Comparison of ENCODE assay signal across 9 cellular contexts in genomic region chr12:56160894-56161667, GRCh38. TPM values are rescaled to one million over a fixed set of nuclear protein-coding genes. Genes with fewer than 3 reads are reported as not detected.
DNase-seq lines count a peak whose midpoint lies in the region; ATAC-seq and TF ChIP-seq lines count a peak whose summit lies in the region.
"Had no signal": no experiment of that assay in that cellular context is flagged by ENCODE, and none has a peak within 500 bp of the region (broad histone marks: within the 10 kb centered on the region; RNA-seq: fewer than 3 reads in every experiment).

No MANE protein-coding gene starts in this region.

- H3K27me3 ChIP-seq in Peyer's patch: no peaks in the 10 kb centered on the region
- H3K27me3 ChIP-seq in trophoblast cell (ENCODE audit: insufficient read depth, low read length): no peaks in the 10 kb centered on the region

- no peak overlapping the region for H4K12ac ChIP-seq in trophoblast cell (ENCODE audit: low read depth, low read length)

- no peak for TF ChIP-seq POLR2A in Peyer's patch (IDR thresholded peaks at IDR 0.05)

- peak overlapping the region; percentile 15 to 96 (median 80) for H3K4me3 ChIP-seq in Peyer's patch
- H3K4me3 ChIP-seq in trophoblast cell (ENCODE audit: low read depth, low read length): peak overlapping the region; percentile 56

- no peak for TF ChIP-seq CTCF in Calu3 (IDR thresholded peaks at IDR 0.05; ENCODE audit: unreplicated experiment)
- TF ChIP-seq CTCF in Peyer's patch (IDR thresholded peaks at IDR 0.05): no peak

- no peak overlapping the region for H2AK5ac ChIP-seq in trophoblast cell (ENCODE audit: low read length)

- H3K9me3 ChIP-seq in Peyer's patch (no peaks in the 10 kb centered on the region), trophoblast cell (ENCODE audit: insufficient read depth, low read depth, low read length) (peaks cover 4% of the 10 kb centered on the region)

- H3K36me3 Mint-ChIP-seq in Calu3 (ENCODE audit: insufficient read depth, unreplicated experiment): peaks cover 93% of the 10 kb centered on the region

- H3K9ac ChIP-seq in trophoblast cell (ENCODE audit: low read length): peak overlapping the region; percentile 26

- no peak overlapping the region for H3K18ac ChIP-seq in trophoblast cell (ENCODE audit: low read length)

- peak overlapping the region; percentile 83 for H3K4me2 ChIP-seq in trophoblast cell (ENCODE audit: low read length)

- peaks cover 15% of the 10 kb centered on the region for H3K79me1 ChIP-seq in trophoblast cell (ENCODE audit: low read length)

- no peaks in the 10 kb centered on the region for H3K9me3 Mint-ChIP-seq in Calu3 (ENCODE audit: low read depth, unreplicated experiment)

- no peak overlapping the region for H3K14ac ChIP-seq in trophoblast cell (ENCODE audit: low read length)

- no peak overlapping the region for H2BK120ac ChIP-seq in trophoblast cell (ENCODE audit: insufficient read depth, low read length, poor library complexity)

- H3K4me3 Mint-ChIP-seq in Calu3 (ENCODE audit: low read depth, unreplicated experiment): peak overlapping the region; percentile 98

- H3K79me2 ChIP-seq in trophoblast cell (ENCODE audit: control insufficient read depth, insufficient read depth, low read length, poor library complexity): peaks cover 19% of the 10 kb centered on the region

- no peak overlapping the region for H2BK12ac ChIP-seq in trophoblast cell (ENCODE audit: low read length)

- peak overlapping the region; percentile 31 for H3K23ac ChIP-seq in trophoblast cell (ENCODE audit: low read length)

- peak overlapping the region; percentile 2 for H3K4ac ChIP-seq in trophoblast cell (ENCODE audit: low read depth, low read length)

- H3K27me3 Mint-ChIP-seq in Calu3 (ENCODE audit: unreplicated experiment): no peaks in the 10 kb centered on the region

- H4K8ac ChIP-seq in trophoblast cell (ENCODE audit: low read depth, low read length): no peak overlapping the region

- DNase-seq in Calu3: no peak
- DNase-seq in Peyer's patch: no peak
- no peak for DNase-seq in epithelial cell of prostate (ENCODE audit: low read depth, low spot score)
- DNase-seq in trophoblast cell: no peak
- no peak for DNase-seq in LoVo (ENCODE audit: low spot score)
- no peak for DNase-seq in HuH-7 (ENCODE audit: low spot score)
- DNase-seq in activated effector memory CD4-positive, alpha-beta T cell treated with Interleukin-2 at 50 U/mL for 16 hours: no peak
- DNase-seq: NCI-H1417 treated with DMSO at 0.1 percent for 48 hours had no signal

- H3K27ac Mint-ChIP-seq in Calu3 (ENCODE audit: unreplicated experiment): peak overlapping the region; percentile 100

- intact Hi-C loops in Calu3 (cut with micrococcal nuclease; ENCODE audit: unreplicated experiment): no loop called here

- peaks cover 32% of the 10 kb centered on the region for H3K4me1 Mint-ChIP-seq in Calu3 (ENCODE audit: low read depth, unreplicated experiment)

- ATAC-seq in GM18511 (IDR thresholded peaks at IDR 0.05; ENCODE audit: unreplicated experiment): no peak

- CTCF ChIA-PET in Calu3 (lab: Charles Lee): no interaction called here

- no CpG with 5 or more reads among the region's 11 CpGs for WGBS in trophoblast cell (ENCODE audit: extremely low coverage, insufficient coverage, insufficient read length)

- no peak overlapping the region for H2AFZ ChIP-seq in trophoblast cell (ENCODE audit: insufficient read depth, low read length, poor library complexity)

- H3K27ac ChIP-seq in Peyer's patch (peak overlapping the region; percentile 91 to 100 (median 97)), epithelial cell of prostate (peak overlapping the region; percentile 94), trophoblast cell (ENCODE audit: low read depth, low read length) (peak overlapping the region; percentile 14)

- no peak overlapping the region for H2BK5ac ChIP-seq in trophoblast cell (ENCODE audit: low read depth, low read length, poor library complexity)

- peaks cover 4 to 41% (median 19%) of the 10 kb centered on the region in 4 donors for H3K4me1 ChIP-seq in Peyer's patch
- H3K4me1 ChIP-seq in trophoblast cell (ENCODE audit: control insufficient read depth in 1 of 2, insufficient read depth in 2 of 2, low read length in 2 of 2): peaks cover 23 to 24% of the 10 kb centered on the region in 2 experiments

- no peak overlapping the region for H4K91ac ChIP-seq in trophoblast cell (ENCODE audit: low read depth, low read length)

- H3K36me3 ChIP-seq in Peyer's patch (peaks cover 0 to 67% (median 0%) of the 10 kb centered on the region in 3 donors), trophoblast cell (ENCODE audit: control insufficient read depth in 1 of 2, insufficient read depth in 2 of 2, low read length in 2 of 2) (peaks cover 51 to 60% of the 10 kb centered on the region in 2 experiments)

- no TSS peak for BruUV-seq in Calu3 (replicated peaks; lab: Mats Ljungman, UMichigan)

RNA-seq across cellular contexts. Expression of gene MYL6, which starts 2.9 kb away (rescaled TPM):
- 1,037 and 1,130 TPM in 2 replicates for total RNA-seq in Calu3 (2022)
- 1,000 to 10,000 TPM; 1,247 to 1,872 (median 1,541) TPM for total RNA-seq in Peyer's patch
- 2,027 and 2,059 TPM in 2 replicates for polyA plus RNA-seq in trophoblast cell (2013)

RNA-seq across cellular contexts. Expression of gene MYL6B, which starts 8.7 kb away (rescaled TPM):
- total RNA-seq in Calu3 (2022): 52.4 and 53.7 TPM in 2 replicates
- total RNA-seq in Peyer's patch: 10 to 100 TPM; 16.0 to 46.2 (median 21.3) TPM
- 91.8 and 91.9 TPM in 2 replicates for polyA plus RNA-seq in trophoblast cell (2013)

RNA-seq across cellular contexts. Expression of gene SMARCC2, which starts 28.2 kb away (rescaled TPM):
- total RNA-seq in Calu3 (2022) (143 and 150 TPM in 2 replicates), Peyer's patch (100 to 1,000 TPM in 3 of 4 donors, 10 to 100 TPM in 1; 85.6 to 299 (median 139) TPM)
- polyA plus RNA-seq in trophoblast cell (2013): 34.7 and 35.1 TPM in 2 replicates

RNA-seq across cellular contexts. Expression of gene ESYT1, which starts 33.0 kb away (rescaled TPM):
- 72.7 and 91.1 TPM in 2 replicates for total RNA-seq in Calu3 (2022)
- total RNA-seq in Peyer's patch: 10 to 100 TPM; 36.3 to 62.7 (median 53.2) TPM
- 56.2 and 64.3 TPM in 2 replicates for polyA plus RNA-seq in trophoblast cell (2013)

RNA-seq across cellular contexts. Expression of gene ZC3H10, which starts 43.0 kb away (rescaled TPM):
- total RNA-seq in Calu3 (2022): 6.6 and 8.2 TPM in 2 replicates
- 1 to 10 TPM; 2.0 to 5.5 (median 3.8) TPM for total RNA-seq in Peyer's patch
- 2.0 TPM in 2 replicates for polyA plus RNA-seq in trophoblast cell (2013)

Comparison
In these comparisons a context has a peak if more than half of its experiments do, and no peak if none do; other contexts are left out.
1. H3K27ac ChIP-seq: peak in every context shown above with its lines; median percentile 97 in Peyer's patch; 94 in epithelial cell of prostate; 14 in trophoblast cell.